ENCODE assay signal across 8 cellular contexts in the genomic region with DNA sequence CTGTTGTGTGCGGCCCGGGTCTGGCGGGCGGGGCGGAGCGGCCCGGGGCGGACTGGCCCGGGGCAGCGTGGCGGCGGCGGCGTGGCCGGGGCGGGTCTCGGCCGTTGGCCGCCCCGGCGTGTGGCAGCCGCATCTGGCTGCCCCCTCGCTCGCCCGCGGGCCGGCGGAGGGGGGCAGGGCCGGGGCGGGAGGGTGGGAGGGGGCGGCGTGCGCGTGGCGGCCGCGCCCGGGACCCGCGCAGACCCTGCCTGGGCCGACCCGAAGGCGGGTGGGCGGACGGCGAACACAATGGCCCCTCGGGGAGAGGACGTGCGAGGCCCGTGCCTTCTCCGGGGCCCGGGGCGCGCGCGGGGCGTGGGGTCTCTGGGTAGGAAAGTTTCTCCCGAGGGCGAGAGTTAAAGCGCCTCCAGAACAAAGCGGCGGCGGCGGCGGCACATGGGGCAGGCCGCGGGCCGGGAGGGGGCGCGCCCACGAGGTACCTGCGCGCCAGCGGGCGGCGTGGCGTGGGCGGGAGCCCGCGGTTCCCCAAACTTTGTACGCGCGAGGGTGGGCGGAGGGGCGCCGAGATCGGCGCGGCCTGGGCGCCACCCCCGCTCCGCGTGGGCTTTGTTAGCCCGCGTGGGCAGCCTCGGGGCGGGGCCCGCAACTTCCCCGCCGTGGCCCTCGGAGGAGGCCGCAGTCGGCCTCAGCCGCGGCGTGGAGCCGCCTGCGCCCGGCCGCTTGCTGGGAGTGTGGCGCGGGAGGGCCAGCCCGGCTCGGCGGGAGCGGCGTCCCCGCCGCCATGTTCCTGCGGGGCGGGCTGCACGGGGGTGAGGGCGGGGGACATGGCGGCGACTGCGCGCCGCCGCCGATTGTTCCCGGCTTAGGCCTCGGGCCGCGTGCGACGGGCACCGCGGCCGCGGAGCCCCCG. TPM values are rescaled to one million over a fixed set of nuclear protein-coding genes. Genes with fewer than 3 reads are reported as not detected.
DNase-seq lines count a peak whose midpoint lies in the region; ATAC-seq and TF ChIP-seq lines count a peak whose summit lies in the region.

No MANE protein-coding gene starts in this region.

- no peaks in the 10 kb centered on the region for H3K36me3 ChIP-seq in CD8-positive, alpha-beta T cell (ENCODE audit: insufficient read depth, low read length)
- peaks cover 0 to 5% (median 0%) of the 10 kb centered on the region in 4 donors for H3K36me3 ChIP-seq in right lobe of liver

- CTCF ChIA-PET in CD8-positive, alpha-beta T cell (lab: Charles Lee): no interaction called here
- CTCF ChIA-PET in activated CD4-positive, alpha-beta T cell treated with anti-CD3 and anti-CD28 coated beads for 36 hours (lab: Charles Lee): interaction anchor here (1.2 kb wide), 1 partner anchor 26 kb away, joined by 3 read pairs; no protein-coding TSS in a partner anchor

- peak overlapping the region; percentile 77 for H3K27ac ChIP-seq in CD8-positive, alpha-beta T cell (ENCODE audit: low read depth, low read length)
- peak overlapping the region; percentile 93 to 98 (median 94) for H3K27ac ChIP-seq in right lobe of liver

- no peaks in the 10 kb centered on the region for H3K9me3 Mint-ChIP-seq in CD8-positive, alpha-beta T cell
- H3K9me3 Mint-ChIP-seq in activated CD4-positive, alpha-beta T cell treated with anti-CD3 and anti-CD28 coated beads for 36 hours (ENCODE audit: low read depth): no peaks in the 10 kb centered on the region
- no peaks in the 10 kb centered on the region for H3K9me3 Mint-ChIP-seq in chondrocyte (ENCODE audit: low read depth)

- intact Hi-C loops in CD8-positive, alpha-beta T cell (cut with DNase I, micrococcal nuclease): loop anchor here (1.0 to 2.0 kb wide), 2 partner anchors 35 to 50 kb away; partner anchors contain the start of gene GPC5 (in 1 of the 2)
- intact Hi-C loops in activated CD4-positive, alpha-beta T cell treated with anti-CD3 and anti-CD28 coated beads for 36 hours (cut with DNase I, micrococcal nuclease): loop anchor here (1.0 to 2.0 kb wide), 3 partner anchors 21 to 51 kb away; partner anchors contain the start of gene GPC5 (in 2 of the 2)
- intact Hi-C loops in right lobe of liver (cut with DNase I): no loop called here

- no peaks in the 10 kb centered on the region for H3K9me3 ChIP-seq in CD8-positive, alpha-beta T cell (ENCODE audit: low read length)
- no peaks in the 10 kb centered on the region for H3K9me3 ChIP-seq in right lobe of liver

- TF ChIP-seq POLR2A in right lobe of liver (IDR thresholded peaks at IDR 0.05): no peak

- H3K4me1 Mint-ChIP-seq in CD8-positive, alpha-beta T cell (ENCODE audit: low read depth): peaks cover 44% of the 10 kb centered on the region
- H3K4me1 Mint-ChIP-seq in activated CD4-positive, alpha-beta T cell treated with anti-CD3 and anti-CD28 coated beads for 36 hours: peaks cover 47% of the 10 kb centered on the region
- peaks cover 46% of the 10 kb centered on the region for H3K4me1 Mint-ChIP-seq in chondrocyte (ENCODE audit: low read depth)

- peak overlapping the region; percentile 67 for H3K4me3 Mint-ChIP-seq in CD8-positive, alpha-beta T cell
- peak overlapping the region; percentile 93 for H3K4me3 Mint-ChIP-seq in activated CD4-positive, alpha-beta T cell treated with anti-CD3 and anti-CD28 coated beads for 36 hours
- H3K4me3 Mint-ChIP-seq in chondrocyte (ENCODE audit: unreplicated experiment): peak overlapping the region; percentile 44

- peak overlapping the region; percentile 49 for H3K27ac Mint-ChIP-seq in CD8-positive, alpha-beta T cell
- no peak overlapping the region for H3K27ac Mint-ChIP-seq in activated CD4-positive, alpha-beta T cell treated with anti-CD3 and anti-CD28 coated beads for 36 hours
- H3K27ac Mint-ChIP-seq in chondrocyte (ENCODE audit: unreplicated experiment): no peak overlapping the region

- H3K27me3 Mint-ChIP-seq in CD8-positive, alpha-beta T cell (ENCODE audit: low read depth): no peaks in the 10 kb centered on the region
- no peaks in the 10 kb centered on the region for H3K27me3 Mint-ChIP-seq in activated CD4-positive, alpha-beta T cell treated with anti-CD3 and anti-CD28 coated beads for 36 hours
- H3K27me3 Mint-ChIP-seq in chondrocyte (ENCODE audit: low read depth): peaks cover 7% of the 10 kb centered on the region

- H3K4me1 ChIP-seq in CD8-positive, alpha-beta T cell (ENCODE audit: insufficient read depth, low read length): peaks cover 27% of the 10 kb centered on the region
- H3K4me1 ChIP-seq in right lobe of liver: peaks cover 0 to 33% (median 9%) of the 10 kb centered on the region in 4 donors

- peak; percentile 60 for ATAC-seq in CD8-positive, alpha-beta T cell
- ATAC-seq in GM19467 (IDR thresholded peaks at IDR 0.05; ENCODE audit: unreplicated experiment) (peak; percentile 33), right lobe of liver (peak; percentile 32 to 62 (median 52))
- peak; percentile 45 for ATAC-seq in activated CD4-positive, alpha-beta T cell treated with anti-CD3 and anti-CD28 coated beads for 36 hours

- peaks cover 43% of the 10 kb centered on the region for H3K36me3 Mint-ChIP-seq in CD8-positive, alpha-beta T cell
- peaks cover 44% of the 10 kb centered on the region for H3K36me3 Mint-ChIP-seq in activated CD4-positive, alpha-beta T cell treated with anti-CD3 and anti-CD28 coated beads for 36 hours (ENCODE audit: low read depth)
- H3K36me3 Mint-ChIP-seq in chondrocyte (ENCODE audit: low read depth): peaks cover 4% of the 10 kb centered on the region

- no peaks in the 10 kb centered on the region for H3K27me3 ChIP-seq in CD8-positive, alpha-beta T cell (ENCODE audit: insufficient read depth, low read length)
- peaks cover 0 to 16% of the 10 kb centered on the region in 2 donors for H3K27me3 ChIP-seq in right lobe of liver

- whole genome bisulfite sequencing in right lobe of liver (ENCODE audit: insufficient coverage, low coverage, low lambda C conversion rate, missing lambda C conversion rate): no CpG with 5 or more reads among the region's 141 CpGs

- peak; percentile 46 to 80 (median 64) for DNase-seq in CD8-positive, alpha-beta T cell
- DNase-seq in HK-2 (ENCODE audit: unreplicated experiment) (peak; percentile 26), chondrocyte (ENCODE audit: low spot score) (peak; percentile 72), right lobe of liver (peak; percentile 67 to 74 (median 67)), NCI-H2081 treated with DMSO at 0.1 percent for 48 hours (lab: John Stamatoyannopoulos, UW) (no peak)
- peak; percentile 78 for DNase-seq in activated CD4-positive, alpha-beta T cell treated with anti-CD3 and anti-CD28 coated beads for 36 hours
- DNase-seq in stimulated activated CD4-positive, alpha-beta T cell treated with anti-CD3 and anti-CD28 coated beads, Interleukin-4, amount 100 ng/mL, for 48 hours (ENCODE audit: low read depth in 2 of 2): peak; percentile 50 to 58

- TF ChIP-seq CTCF in CD8-positive, alpha-beta T cell (IDR thresholded peaks at IDR 0.05): no peak
- no peak for TF ChIP-seq CTCF in chondrocyte (IDR thresholded peaks at IDR 0.05)
- TF ChIP-seq CTCF in right lobe of liver (IDR thresholded peaks at IDR 0.05): peak in 3 of 4 donors; percentile 20 to 39 (median 28)

- H3K4me3 ChIP-seq in CD8-positive, alpha-beta T cell (ENCODE audit: low read depth, low read length): peak overlapping the region; percentile 86
- H3K4me3 ChIP-seq in right lobe of liver: peak overlapping the region; percentile 64 to 94 (median 74)

- POLR2A ChIA-PET in CD8-positive, alpha-beta T cell (lab: Charles Lee): interaction anchor here (0.7 kb wide), 1 partner anchor 35 kb away, joined by 4 read pairs; no protein-coding TSS in a partner anchor
- POLR2A ChIA-PET in activated CD4-positive, alpha-beta T cell treated with anti-CD3 and anti-CD28 coated beads for 36 hours (lab: Charles Lee): interaction anchor here (1.6 kb wide), 1 partner anchor 21 kb away, joined by 5 read pairs; no protein-coding TSS in a partner anchor

RNA-seq across cellular contexts. Expression of gene MIR17HG, which starts 0.8 kb away (rescaled TPM):
- total RNA-seq in CD8-positive, alpha-beta T cell: 1 to 10 TPM; 6.4 TPM
- total RNA-seq in activated CD4-positive, alpha-beta T cell treated with anti-CD3 and anti-CD28 coated beads for 36 hours: 10 to 100 TPM; 13.8 to 26.7 TPM
- 0.74 to 2.4 TPM (median 0.82 TPM) in 3 replicates for total RNA-seq in chondrocyte
- total RNA-seq in right lobe of liver: 1 to 10 TPM; 1.8 to 3.8 (median 2.4) TPM

RNA-seq across cellular contexts. Expression of gene GPC5, which starts 50.2 kb away (rescaled TPM):
- under 1 TPM in 1 of 2 experiments, not detected in 1; 0.14 TPM for total RNA-seq in CD8-positive, alpha-beta T cell
- total RNA-seq in activated CD4-positive, alpha-beta T cell treated with anti-CD3 and anti-CD28 coated beads for 36 hours: under 1 TPM; 0.63 to 0.66 TPM
- total RNA-seq in chondrocyte (0.90 to 6.7 TPM (median 0.99 TPM) in 3 replicates), right lobe of liver (under 1 TPM; 0.12 to 0.99 (median 0.66) TPM)

Comparison
In these comparisons a context has a peak if more than half of its experiments do, and no peak if none do; other contexts are left out.
1. CTCF ChIP-seq: peak in right lobe of liver (3 of 4); none in CD8-positive, alpha-beta T cell (single experiment) and chondrocyte (single experiment).
2. intact Hi-C loops: an anchor here in CD8-positive, alpha-beta T cell (1.0 to 2.0 kb wide) and activated CD4-positive, alpha-beta T cell treated with anti-CD3 and anti-CD28 coated beads for 36 hours (1.0 to 2.0 kb wide); none called in right lobe of liver.
3. Peak in every context shown above with its lines, with median percentiles within 50 percentile points of each other: ATAC-seq and H3K4me3 Mint-ChIP-seq.